Comparison of ENCODE assay signal across 8 cellular contexts in the genomic region with DNA sequence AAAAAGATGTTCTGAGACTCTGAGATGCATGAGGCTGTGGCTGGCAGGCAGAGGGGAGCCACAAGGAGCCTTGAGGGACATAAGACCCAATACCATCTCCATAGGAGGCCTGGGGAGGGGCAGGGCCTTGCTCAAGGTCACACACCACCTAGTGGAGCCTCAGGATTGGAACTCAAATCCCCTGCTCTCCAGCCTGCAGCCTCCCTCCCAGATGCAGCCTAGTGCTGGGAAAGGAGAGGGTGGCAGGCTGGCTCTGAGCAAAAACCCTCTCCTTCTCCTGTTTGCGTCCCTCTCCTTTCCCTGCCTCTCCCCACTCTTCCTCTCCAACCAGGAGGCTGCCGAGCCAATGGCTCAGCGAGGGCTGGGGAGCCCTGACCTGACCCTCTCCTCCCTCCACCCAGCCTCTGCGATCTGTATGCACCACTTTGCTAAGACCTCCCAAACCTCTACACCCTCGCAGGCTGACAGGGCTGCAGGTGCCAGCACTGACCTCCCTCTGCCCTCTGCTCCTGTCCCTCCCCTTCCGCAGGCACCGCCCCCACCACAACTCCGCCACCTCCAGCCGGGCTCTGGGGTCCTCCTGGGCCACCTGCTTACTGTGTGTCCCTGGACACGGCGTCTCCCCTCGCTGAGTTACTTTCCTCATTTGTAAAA. TPM values are rescaled to one million over a fixed set of nuclear protein-coding genes. Genes with fewer than 3 reads are reported as not detected.
DNase-seq lines count a peak whose midpoint lies in the region; ATAC-seq, FAIRE-seq and TF ChIP-seq lines count a peak whose summit lies in the region.

No MANE protein-coding gene starts in this region.

- H4K20me1 ChIP-seq in DND-41 (ENCODE audit: insufficient read depth, low read length) (peaks cover 14% of the 10 kb centered on the region; the same call in 1 of the 2 replicates), Karpas-422 (ENCODE audit: insufficient read depth, low read depth, low read length) (no peaks in the 10 kb centered on the region), GM12878 (ENCODE audit: control insufficient read depth, insufficient read depth) (no peaks in the 10 kb centered on the region)

- no peak for TF ChIP-seq EP300 in GM12878 (IDR thresholded peaks at IDR 0.05; ENCODE audit: borderline replicate concordance in 1 of 2, control insufficient read depth in 1 of 2, low read depth in 2 of 2, low read length in 2 of 2)

- H3K4me1 ChIP-seq in DND-41 (ENCODE audit: insufficient read depth, low read length) (peaks cover 32% of the 10 kb centered on the region), Karpas-422 (ENCODE audit: low read length) (peaks cover 9% of the 10 kb centered on the region), GM12878 (ENCODE audit: control insufficient read depth, insufficient read depth, low read length) (no peaks in the 10 kb centered on the region)

- H3K4me3 Mint-ChIP-seq in memory B cell, result peak overlapping the region; percentile 83

- H3K36me3 ChIP-seq in DND-41 (ENCODE audit: insufficient read depth, low read length), result no peaks in the 10 kb centered on the region
- H3K36me3 ChIP-seq in Karpas-422 (ENCODE audit: insufficient read depth, low read length), result no peaks in the 10 kb centered on the region
- no peaks in the 10 kb centered on the region for H3K36me3 ChIP-seq in GM12878 (ENCODE audit: control insufficient read depth in 2 of 2, insufficient read depth in 2 of 2, low read length in 1 of 2)

- H3K27ac ChIP-seq in DND-41 (ENCODE audit: low read length) (peak overlapping the region; percentile 69), Karpas-422 (ENCODE audit: low read length) (no peak overlapping the region), GM12878 (ENCODE audit: control insufficient read depth, insufficient read depth) (no peak overlapping the region)

- H3K9me2 ChIP-seq in Karpas-422 (replicated peaks; ENCODE audit: insufficient read depth, low read length), result no peaks in the 10 kb centered on the region

- no peaks in the 10 kb centered on the region for H3K9me3 Mint-ChIP-seq in memory B cell

- H3K9me3 ChIP-seq in DND-41 (ENCODE audit: insufficient read depth, low read length, severe bottlenecking) (no peaks in the 10 kb centered on the region), Karpas-422 (ENCODE audit: low read length) (no peaks in the 10 kb centered on the region), GM12878 (replicated peaks; ENCODE audit: control insufficient read depth, insufficient read depth, low read length) (no peaks in the 10 kb centered on the region)

- H3K36me3 Mint-ChIP-seq in memory B cell, result no peaks in the 10 kb centered on the region

- SMC1A ChIA-PET in GM12878 (lab: Charles Lee; ENCODE audit: uncharacterized antibody, unreplicated experiment), result no interaction called here

- peaks cover 25% of the 10 kb centered on the region for H3K27me3 Mint-ChIP-seq in memory B cell

- WGBS in GM12878 (ENCODE audit: insufficient coverage, insufficient replicate concordance, low lambda C conversion rate, missing lambda C conversion rate), result 10% methylated on average over 12 of the region's 12 CpGs

- RAD21 ChIA-PET in GM12878 (lab: Charles Lee; ENCODE audit: unreplicated experiment), result no interaction called here

- H3K9ac ChIP-seq in DND-41 (ENCODE audit: low read depth, low read length), result peak overlapping the region; percentile 52
- H3K9ac ChIP-seq in Karpas-422 (ENCODE audit: low read length), result no peak overlapping the region; the same call in 1 of the 2 replicates
- no peak overlapping the region for H3K9ac ChIP-seq in GM12878 (ENCODE audit: control insufficient read depth, insufficient read depth, low read length)

- CTCF ChIA-PET in GM12878 (lab: Yijun Ruan, JAX), result no interaction called here

- ATAC-seq in DND-41 (ENCODE audit: insufficient read depth, low read depth) (peak; percentile 74), GM12878 (peak; percentile 33; the same call in 2 of the 3 replicates), memory B cell (ENCODE audit: low read depth) (peak; percentile 50)

- BruUV-seq in GM12878 (replicated peaks; lab: Mats Ljungman, UMichigan), result no TSS peak

- DNase-seq in DND-41 (peak; percentile 73), Karpas-422 (peak; percentile 68), GM12878 (ENCODE audit: low read depth, low spot score) (no peak), memory B cell (ENCODE audit: low spot score in 2 of 2) (no peak), GM19239 (ENCODE audit: insufficient read length, low spot score) (no peak), NCI-H748 (lab: John Stamatoyannopoulos, UW; ENCODE audit: unreplicated experiment) (no peak), NOMO-1 treated with dmso at 0.1 percent for 144 hours (lab: John Stamatoyannopoulos, UW; ENCODE audit: unreplicated experiment) (no peak), GM03348 (ENCODE audit: low spot score) (no peak)

- H3K27me3 ChIP-seq in DND-41 (ENCODE audit: insufficient read depth, low read length, poor library complexity) (peaks cover 26% of the 10 kb centered on the region), Karpas-422 (ENCODE audit: low read length) (no peaks in the 10 kb centered on the region), GM12878 (replicated peaks in 1 of 2; ENCODE audit: control insufficient read depth in 2 of 2, insufficient read depth in 2 of 2, low read length in 1 of 2) (peaks cover 5 to 11% of the 10 kb centered on the region in 2 experiments)

- peak overlapping the region; percentile 71 for H3K4me2 ChIP-seq in DND-41 (ENCODE audit: insufficient read depth, low read length)
- peak overlapping the region; percentile 23 for H3K4me2 ChIP-seq in Karpas-422 (ENCODE audit: low read depth, low read length, poor library complexity, severe bottlenecking)
- H3K4me2 ChIP-seq in GM12878 (ENCODE audit: control insufficient read depth, insufficient read depth), result no peak overlapping the region

- H2AFZ ChIP-seq in DND-41 (ENCODE audit: low read depth, low read length) (peak overlapping the region; percentile 52), Karpas-422 (ENCODE audit: low read length) (no peak overlapping the region), GM12878 (ENCODE audit: control insufficient read depth, low read depth, low read length) (no peak overlapping the region)

- peaks cover 7% of the 10 kb centered on the region for H3K4me1 Mint-ChIP-seq in memory B cell

- TF ChIP-seq POLR2A in GM12878 (IDR thresholded peaks at IDR 0.05; ENCODE audit: low read depth, low read length), result no peak

- no peak for TF ChIP-seq RAD21 in GM12878 (IDR thresholded peaks at IDR 0.05; ENCODE audit: insufficient read depth, low read depth, low read length)

- intact Hi-C loops in GM12878 (cut with micrococcal nuclease; ENCODE audit: unreplicated experiment), result no loop called here

- in situ Hi-C loops in GM12878 (cut with MboI), result no loop called here

- peak overlapping the region; percentile 9 for H3K27ac Mint-ChIP-seq in memory B cell

- peak; percentile 42 for TF ChIP-seq CTCF in DND-41 (IDR thresholded peaks at IDR 0.05; ENCODE audit: borderline replicate concordance, extremely low read depth, low read length, poor library complexity, severe bottlenecking)
- 0 out of 6 replicates have a peak, but pooled peaks of 1 of the 3 experiments have one; percentile 14 for TF ChIP-seq CTCF in GM12878 (IDR thresholded peaks at IDR 0.05 in 2 of 3, conservative IDR thresholded peaks at IDR 0.05 in 1 of 3; ENCODE audit: control insufficient read depth in 2 of 3, extremely low read depth in 1 of 3, insufficient read depth in 1 of 3, low read depth in 3 of 3, low read length in 3 of 3)

- H3K4me3 ChIP-seq in DND-41 (ENCODE audit: low read depth in 1 of 2, low read length in 2 of 2) (peak overlapping the region; percentile 9 to 57; a peak in 3 of 4 replicates), Karpas-422 (ENCODE audit: low read length) (no peak overlapping the region), GM12878 (no peak overlapping the region)

- FAIRE-seq in GM12878 (lab: Jason Lieb, UNC), result no peak
- FAIRE-seq in GM19239 (lab: Jason Lieb, UNC), result no peak

- peaks cover 17% of the 10 kb centered on the region; the same call in 1 of the 2 replicates for H3K79me2 ChIP-seq in DND-41 (ENCODE audit: insufficient read depth, low read length)
- no peaks in the 10 kb centered on the region for H3K79me2 ChIP-seq in Karpas-422 (ENCODE audit: low read length)
- H3K79me2 ChIP-seq in GM12878 (ENCODE audit: control insufficient read depth, insufficient read depth, low read length), result no peaks in the 10 kb centered on the region

- POLR2A ChIA-PET in GM12878 (lab: Charles Lee), result no interaction called here

RNA-seq across cellular contexts. Expression of a gene that starts 14.7 kb away (rescaled TPM):
- total RNA-seq in Karpas-422 (2014; rRNA removed; shearing (Covaris generic); ENCODE audit: low replicate concordance), result 100 and 171 TPM in 2 replicates
- not detected in 2 replicates for total RNA-seq in GM12878 (2013; cell fraction: nucleolus; rRNA removed)
- total RNA-seq in GM12878 (2014; rRNA removed), result not detected in 2 replicates
- not detected in 2 replicates for total RNA-seq in GM12878 (2014; rRNA removed; fragmentation: Illumina TruSeq; extraction: Trizol)
- total RNA-seq in GM12878 (2021), result not detected in 2 replicates
- not detected for polyA plus RNA-seq in GM12878 (2011; ENCODE audit: low read depth)
- polyA plus RNA-seq in GM12878 (2011; rRNA removed), result not detected in 2 replicates
- not detected in 2 replicates for polyA plus RNA-seq in GM12878 (2011; cell fraction: cytosol; rRNA removed)
- not detected in 2 replicates for polyA plus RNA-seq in GM12878 (2011; cell fraction: nucleus; rRNA removed)
- polyA plus RNA-seq in GM12878 (2012), result not detected in 2 replicates
- not detected in 2 replicates for polyA plus RNA-seq in GM12878 (2014; fragmentation: Illumina TruSeq; extraction: Trizol)
- not detected for polyA plus RNA-seq in GM12878 (2014; fragmentation: Nextera tagmentation; extraction: Ambion mirVana)
- not detected in 2 replicates for polyA plus RNA-seq in GM12878 (2014; rRNA removed)
- polyA plus RNA-seq in GM12878 (2016; fragmentation: Nextera tagmentation; extraction: Ambion mirVana), result not detected
- not detected in 2 replicates for polyA minus RNA-seq in GM12878 (2011; rRNA and poly(A)+ RNA removed)
- not detected in 2 replicates for polyA minus RNA-seq in GM12878 (2011; cell fraction: cytosol; rRNA and poly(A)+ RNA removed)
- not detected in 2 replicates for polyA minus RNA-seq in GM12878 (2011; cell fraction: nucleus; rRNA and poly(A)+ RNA removed)

Comparison
In these comparisons a context has a peak if more than half of its experiments do, and no peak if none do; other contexts are left out.
1. DNase-seq: peak in DND-41 (single experiment) and Karpas-422 (single experiment); none in GM12878 (single experiment), memory B cell (0 of 2), GM19239 (single experiment), NCI-H748 (single experiment), NOMO-1 treated with dmso at 0.1 percent for 144 hours (single experiment) and GM03348 (single experiment).
2. H3K4me3 ChIP-seq: peak in DND-41 (2 of 2); none in Karpas-422 (single experiment) and GM12878 (single experiment).
3. RNA of a gene that starts 14.7 kb away (total RNA-seq): 100 to 171 TPM in Karpas-422; not detected in GM12878; every median in the first group is over 100 times any median in the second.
4. Peak in every context shown above with its lines, with median percentiles within 50 percentile points of each other: ATAC-seq.